ENCODE assay signal across 9 cellular contexts in the genomic region with DNA sequence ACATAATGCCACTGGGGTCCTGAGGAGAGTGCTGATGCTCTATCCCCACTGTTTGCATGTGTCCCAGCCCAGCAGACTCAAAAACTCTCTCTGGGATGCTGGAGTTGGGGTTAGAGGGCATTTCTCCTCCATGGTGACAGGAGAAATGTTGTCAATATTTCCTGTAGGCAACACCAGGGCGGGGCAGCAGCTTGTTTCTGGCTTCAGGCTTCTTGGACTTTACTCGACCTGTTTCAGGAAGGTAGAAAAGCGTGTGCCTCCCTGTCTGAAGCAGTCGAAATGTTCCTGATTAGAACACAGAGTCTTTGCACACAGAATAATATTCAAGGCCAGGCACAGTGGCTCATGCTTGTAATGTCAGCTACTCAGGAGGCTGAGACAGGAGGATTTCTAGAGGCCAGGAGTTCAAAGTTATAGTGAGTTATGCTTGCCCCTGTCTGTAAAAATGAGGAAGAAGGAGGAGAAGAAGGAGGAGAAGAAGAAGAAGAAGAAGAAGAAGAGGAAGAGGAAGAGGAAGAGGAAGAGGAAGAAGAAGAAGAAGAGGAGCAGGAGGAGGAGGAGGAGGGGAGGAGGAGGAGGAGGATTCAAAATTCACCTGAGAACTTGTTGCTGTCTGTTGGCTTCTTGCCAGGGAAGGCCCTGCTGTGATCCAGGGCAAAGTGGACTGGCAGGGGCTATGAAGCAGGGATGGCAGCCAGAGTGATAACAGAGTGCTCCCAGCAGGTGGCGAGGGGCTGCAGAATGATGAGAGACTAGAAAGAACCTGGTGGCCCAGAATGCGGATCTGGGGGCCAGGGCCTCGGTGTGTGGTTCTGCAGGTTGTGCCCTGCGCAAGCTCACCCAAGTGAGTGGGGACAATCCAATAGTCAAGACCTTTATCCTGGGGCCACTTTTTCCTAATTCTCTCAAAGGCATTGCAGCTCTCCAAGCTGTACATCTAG.
DNase-seq lines count a peak whose midpoint lies in the region; ATAC-seq and TF ChIP-seq lines count a peak whose summit lies in the region.
"Had no signal": no experiment of that assay in that cellular context is flagged by ENCODE, and none has a peak within 500 bp of the region (broad histone marks: within the 10 kb centered on the region; RNA-seq: fewer than 3 reads in every experiment).

No MANE protein-coding gene starts in this region.

- H3K27me3 ChIP-seq in brain microvascular endothelial cell (replicated peaks) = no peaks in the 10 kb centered on the region

- no peaks in the 10 kb centered on the region for H3K9me3 Mint-ChIP-seq in activated naive CD4-positive, alpha-beta T cell treated with anti-CD3 and anti-CD28 coated beads, Interleukin-2, amount 10 ng/mL, durations not matched to agents 7 days and 5 days
- H3K9me3 Mint-ChIP-seq in activated naive CD4-positive, alpha-beta T cell treated with anti-CD3 and anti-CD28 coated beads, Interleukin-2, amount 50 U/mL, for 72 hours = no peaks in the 10 kb centered on the region
- H3K9me3 Mint-ChIP-seq in type B pancreatic cell = peaks cover 8% of the 10 kb centered on the region
- no peaks in the 10 kb centered on the region for H3K9me3 Mint-ChIP-seq in activated T-cell treated with anti-CD3 and anti-CD28 coated beads, Interleukin-2, amount 50 U/mL, for 24 hours

- H3K36me3 Mint-ChIP-seq in activated naive CD4-positive, alpha-beta T cell treated with anti-CD3 and anti-CD28 coated beads, Interleukin-2, amount 10 ng/mL, durations not matched to agents 7 days and 5 days = no peaks in the 10 kb centered on the region
- no peaks in the 10 kb centered on the region for H3K36me3 Mint-ChIP-seq in activated naive CD4-positive, alpha-beta T cell treated with anti-CD3 and anti-CD28 coated beads, Interleukin-2, amount 50 U/mL, for 72 hours
- no peaks in the 10 kb centered on the region for H3K36me3 Mint-ChIP-seq in type B pancreatic cell
- H3K36me3 Mint-ChIP-seq in activated T-cell treated with anti-CD3 and anti-CD28 coated beads, Interleukin-2, amount 50 U/mL, for 24 hours (ENCODE audit: low read depth) = no peaks in the 10 kb centered on the region

- TF ChIP-seq CTCF in brain microvascular endothelial cell (IDR thresholded peaks at IDR 0.05; ENCODE audit: low read depth, low read length, missing control alignments) = peak; percentile 18
- TF ChIP-seq CTCF in type B pancreatic cell (conservative IDR thresholded peaks at IDR 0.05) = no peak
- TF ChIP-seq CTCF in foreskin fibroblast (IDR thresholded peaks at IDR 0.05; ENCODE audit: low read depth, low read length) = no peak

- H3K27ac Mint-ChIP-seq in activated naive CD4-positive, alpha-beta T cell treated with anti-CD3 and anti-CD28 coated beads, Interleukin-2, amount 10 ng/mL, durations not matched to agents 7 days and 5 days = no peak overlapping the region
- H3K27ac Mint-ChIP-seq in activated naive CD4-positive, alpha-beta T cell treated with anti-CD3 and anti-CD28 coated beads, Interleukin-2, amount 50 U/mL, for 72 hours = no peak overlapping the region
- H3K27ac Mint-ChIP-seq in type B pancreatic cell = peak overlapping the region; percentile 67
- H3K27ac Mint-ChIP-seq in activated T-cell treated with anti-CD3 and anti-CD28 coated beads, Interleukin-2, amount 50 U/mL, for 24 hours = no peak overlapping the region

- no peak overlapping the region for H3K4me3 Mint-ChIP-seq in activated naive CD4-positive, alpha-beta T cell treated with anti-CD3 and anti-CD28 coated beads, Interleukin-2, amount 10 ng/mL, durations not matched to agents 7 days and 5 days
- no peak overlapping the region for H3K4me3 Mint-ChIP-seq in type B pancreatic cell
- no peak overlapping the region for H3K4me3 Mint-ChIP-seq in activated T-cell treated with anti-CD3 and anti-CD28 coated beads, Interleukin-2, amount 50 U/mL, for 24 hours

- in situ Hi-C loops in brain microvascular endothelial cell (cut with HindIII; ENCODE audit: low pct_ligation_motif_present, low sequenced_read_pairs) = no loop called here

- no peak for ATAC-seq in activated naive CD4-positive, alpha-beta T cell treated with anti-CD3 and anti-CD28 coated beads, Interleukin-2, amount 50 U/mL, for 72 hours
- no peak for ATAC-seq in GM21619 (IDR thresholded peaks at IDR 0.05; ENCODE audit: unreplicated experiment)

- peaks cover 61% of the 10 kb centered on the region for H3K27me3 Mint-ChIP-seq in activated naive CD4-positive, alpha-beta T cell treated with anti-CD3 and anti-CD28 coated beads, Interleukin-2, amount 10 ng/mL, durations not matched to agents 7 days and 5 days
- no peaks in the 10 kb centered on the region for H3K27me3 Mint-ChIP-seq in type B pancreatic cell
- H3K27me3 Mint-ChIP-seq in activated T-cell treated with anti-CD3 and anti-CD28 coated beads, Interleukin-2, amount 50 U/mL, for 24 hours = peaks cover 53% of the 10 kb centered on the region

- CTCF ChIA-PET in activated naive CD4-positive, alpha-beta T cell treated with anti-CD3 and anti-CD28 coated beads, Interleukin-2, amount 10 ng/mL, durations not matched to agents 7 days and 5 days (lab: Charles Lee) = no interaction called here

- no peak overlapping the region for H3K4me3 ChIP-seq in brain microvascular endothelial cell (ENCODE audit: low read depth, low read length)
- no peak overlapping the region for H3K4me3 ChIP-seq in foreskin fibroblast (ENCODE audit: low read depth in 1 of 2, low read length in 2 of 2)

- H3K27ac ChIP-seq in brain microvascular endothelial cell = no peak overlapping the region

- DNase-seq in activated naive CD4-positive, alpha-beta T cell treated with anti-CD3 and anti-CD28 coated beads, Interleukin-2, amount 10 ng/mL, durations not matched to agents 7 days and 5 days = peak; percentile 29
- no peak for DNase-seq in activated naive CD4-positive, alpha-beta T cell treated with anti-CD3 and anti-CD28 coated beads, Interleukin-2, amount 50 U/mL, for 72 hours (ENCODE audit: low spot score in 2 of 2)
- peak; percentile 24 for DNase-seq in NCI-H1092 (lab: John Stamatoyannopoulos, UW)
- no peak for DNase-seq in brain microvascular endothelial cell
- DNase-seq in type B pancreatic cell (ENCODE audit: extremely low spot score, unreplicated experiment) = no peak
- DNase-seq in activated T-cell treated with anti-CD3 and anti-CD28 coated beads, Interleukin-2, amount 50 U/mL, for 24 hours = no peak
- DNase-seq in foreskin fibroblast = no peak
- DNase-seq: activated gamma-delta T cell treated with Interleukin-2 at 50 U/mL for 16 hours had no signal

- H3K36me3 ChIP-seq in brain microvascular endothelial cell (replicated peaks) = no peaks in the 10 kb centered on the region

- peaks cover 9% of the 10 kb centered on the region for H3K4me1 Mint-ChIP-seq in activated naive CD4-positive, alpha-beta T cell treated with anti-CD3 and anti-CD28 coated beads, Interleukin-2, amount 10 ng/mL, durations not matched to agents 7 days and 5 days
- peaks cover 16% of the 10 kb centered on the region for H3K4me1 Mint-ChIP-seq in type B pancreatic cell (ENCODE audit: unreplicated experiment)
- peaks cover 16% of the 10 kb centered on the region for H3K4me1 Mint-ChIP-seq in activated T-cell treated with anti-CD3 and anti-CD28 coated beads, Interleukin-2, amount 50 U/mL, for 24 hours (ENCODE audit: low read depth)

Comparison
In these comparisons a context has a peak if more than half of its experiments do, and no peak if none do; other contexts are left out.
1. DNase-seq: peak in activated naive CD4-positive, alpha-beta T cell treated with anti-CD3 and anti-CD28 coated beads, Interleukin-2, amount 10 ng/mL, durations not matched to agents 7 days and 5 days (single experiment) and NCI-H1092 (single experiment); none in activated naive CD4-positive, alpha-beta T cell treated with anti-CD3 and anti-CD28 coated beads, Interleukin-2, amount 50 U/mL, for 72 hours (0 of 2), brain microvascular endothelial cell (single experiment), type B pancreatic cell (single experiment), activated T-cell treated with anti-CD3 and anti-CD28 coated beads, Interleukin-2, amount 50 U/mL, for 24 hours (single experiment) and foreskin fibroblast (0 of 2).